ENCODE assay signal across 16 cellular contexts in the genomic region with DNA sequence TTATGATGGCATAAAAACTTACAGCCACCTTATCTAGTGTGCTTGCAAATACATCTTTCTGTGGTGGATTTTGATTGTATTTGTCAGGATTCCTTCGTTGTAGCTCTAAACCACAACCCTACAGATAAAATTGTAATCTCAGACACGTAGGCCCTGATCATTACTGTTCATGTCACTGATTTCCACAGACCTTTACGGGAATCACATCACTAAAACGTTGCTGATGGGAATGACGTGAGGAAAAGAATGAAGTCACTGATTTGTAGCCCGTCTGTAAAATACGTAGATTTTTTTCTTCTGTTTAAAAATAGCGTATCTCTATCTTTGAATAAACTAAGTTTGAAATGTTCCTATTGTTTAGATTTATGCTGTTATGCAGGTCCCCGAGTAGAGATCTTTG.
DNase-seq lines count a peak whose midpoint lies in the region; ATAC-seq and TF ChIP-seq lines count a peak whose summit lies in the region.
"Had no signal": no experiment of that assay in that cellular context is flagged by ENCODE, and none has a peak within 500 bp of the region (broad histone marks: within the 10 kb centered on the region; RNA-seq: fewer than 3 reads in every experiment).

No MANE protein-coding gene starts in this region.

- H4K20me1 ChIP-seq in fibroblast of lung (ENCODE audit: control insufficient read depth, extremely low read depth, insufficient read depth, low read length): no peaks in the 10 kb centered on the region

- no peaks in the 10 kb centered on the region for H3K27me3 ChIP-seq in fibroblast of lung (ENCODE audit: control insufficient read depth, insufficient read depth, low read length)

- no peak for TF ChIP-seq CTCF in fibroblast of lung (conservative IDR thresholded peaks at IDR 0.05 in 1 of 2, IDR thresholded peaks at IDR 0.05 in 1 of 2; ENCODE audit: low read depth in 1 of 2, low read length in 2 of 2)
- no peak for TF ChIP-seq CTCF in mesothelial cell of epicardium (IDR thresholded peaks at IDR 0.05; ENCODE audit: unreplicated experiment)

- peak; percentile 83 for DNase-seq in amniotic epithelial cell (ENCODE audit: low read depth)
- peak; percentile 3 to 61 for DNase-seq in fibroblast of lung (ENCODE audit: low read depth in 2 of 2)
- peak; percentile 24 for DNase-seq in iris pigment epithelial cell (ENCODE audit: low read depth)
- DNase-seq in mesothelial cell of epicardium (ENCODE audit: low spot score in 2 of 2, unreplicated experiment in 2 of 2): no peak
- DNase-seq in cerebellar nuclear complex (lab: John Stamatoyannopoulos, UW): no peak
- DNase-seq: 8988T; C1 segment of cervical spinal cord; Calu3; CD4-positive, alpha-beta memory T cell; COR-L47; DMS53; DMS79 treated with DMSO at 0.1 percent for 48 hours; GF-D8; H7; HCEC 1CT had no signal

- no peak overlapping the region for H2AFZ ChIP-seq in fibroblast of lung (ENCODE audit: low read length)

- no peak overlapping the region for H3K4me3 Mint-ChIP-seq in mesothelial cell of epicardium
- H3K4me3 Mint-ChIP-seq: CD4-positive, alpha-beta memory T cell had no signal

- no peaks in the 10 kb centered on the region for H3K79me2 ChIP-seq in fibroblast of lung (ENCODE audit: control insufficient read depth, insufficient read depth, low read length)

- ATAC-seq in GM18870 (IDR thresholded peaks at IDR 0.05; ENCODE audit: unreplicated experiment): no peak

- no peaks in the 10 kb centered on the region for H3K36me3 ChIP-seq in fibroblast of lung (ENCODE audit: control insufficient read depth, insufficient read depth, low read length)

- no peaks in the 10 kb centered on the region for H3K9me3 Mint-ChIP-seq in mesothelial cell of epicardium
- H3K9me3 Mint-ChIP-seq: CD4-positive, alpha-beta memory T cell had no signal

- H3K9me3 ChIP-seq in fibroblast of lung (ENCODE audit: control insufficient read depth, insufficient read depth, low read depth, low read length): no peaks in the 10 kb centered on the region

- H3K4me3 ChIP-seq in fibroblast of lung (replicated peaks in 1 of 4; ENCODE audit: control extremely low read depth in 1 of 4, insufficient read depth in 1 of 4, low read depth in 3 of 4, low read length in 4 of 4): no peak overlapping the region

- no peak overlapping the region for H3K4me2 ChIP-seq in fibroblast of lung (ENCODE audit: extremely low read depth, insufficient read depth, low read length)

- H3K27ac ChIP-seq in fibroblast of lung (ENCODE audit: insufficient read depth, low read length): no peak overlapping the region

- no peaks in the 10 kb centered on the region for H3K27me3 Mint-ChIP-seq in mesothelial cell of epicardium (ENCODE audit: low read depth)
- H3K27me3 Mint-ChIP-seq: CD4-positive, alpha-beta memory T cell had no signal

- H3K36me3 Mint-ChIP-seq in mesothelial cell of epicardium: no peaks in the 10 kb centered on the region
- H3K36me3 Mint-ChIP-seq: CD4-positive, alpha-beta memory T cell had no signal

- no peak overlapping the region for H3K27ac Mint-ChIP-seq in mesothelial cell of epicardium
- H3K27ac Mint-ChIP-seq: CD4-positive, alpha-beta memory T cell had no signal

- no peaks in the 10 kb centered on the region for H3K4me1 ChIP-seq in fibroblast of lung (ENCODE audit: control insufficient read depth, extremely low read depth, insufficient read depth, low read length)

- no peaks in the 10 kb centered on the region for H3K4me1 Mint-ChIP-seq in mesothelial cell of epicardium
- H3K4me1 Mint-ChIP-seq: CD4-positive, alpha-beta memory T cell had no signal

- no peak overlapping the region for H3K9ac ChIP-seq in fibroblast of lung (ENCODE audit: insufficient read depth, low read length)

Comparison
In these comparisons a context has a peak if more than half of its experiments do, and no peak if none do; other contexts are left out.
1. DNase-seq: peak in amniotic epithelial cell (single experiment), fibroblast of lung (2 of 2) and iris pigment epithelial cell (single experiment); none in mesothelial cell of epicardium (0 of 2) and cerebellar nuclear complex (0 of 2).